ENCODE assay signal across 1 cellular context in genomic region chr19:7731615-7732014, GRCh38.
TF ChIP-seq lines count a peak whose summit lies in the region.

No MANE protein-coding gene starts in this region.

TF ChIP-seq in K562, 482 proteins besides CTCF, POLR2A, EP300 and RAD21:
- TF ChIP-seq MCM2 (IDR thresholded peaks at IDR 0.05; ENCODE audit: low read depth) (no peak), PHF8 (IDR thresholded peaks at IDR 0.05; ENCODE audit: borderline replicate concordance, low read length) (no peak), RBM25 (IDR thresholded peaks at IDR 0.05; ENCODE audit: low read depth, low read length, severe bottlenecking) (peak; percentile 60), ZFP36 (IDR thresholded peaks at IDR 0.05; ENCODE audit: low read depth, low read length, partially characterized antibody) (peak; percentile 39), BCOR (IDR thresholded peaks at IDR 0.05) (0 out of 2 replicates have a peak, but pooled peaks have one; percentile 14)
